Comparison of ENCODE assay signal across 17 cellular contexts in genomic region chr5:102668220-102668930, GRCh38.
A peak's percentile ranks its signal among the peaks of the same experiment; 100 is the strongest.
DNase-seq lines count a peak whose midpoint lies in the region; ATAC-seq and TF ChIP-seq lines count a peak whose summit lies in the region.
"Had no signal": no experiment of that assay in that cellular context is flagged by ENCODE, and none has a peak within 500 bp of the region (broad histone marks: within the 10 kb centered on the region; RNA-seq: fewer than 3 reads in every experiment).

No MANE protein-coding gene starts in this region.

- no peaks in the 10 kb centered on the region for H3K4me1 ChIP-seq in lower lobe of right lung

- no peak for TF ChIP-seq CTCF in lower lobe of right lung (IDR thresholded peaks at IDR 0.05)

- no peak overlapping the region for H3K4me3 ChIP-seq in lower lobe of right lung
- H3K4me3 ChIP-seq: thyroid gland had no signal

- intact Hi-C loops in lower lobe of right lung (cut with DNase I) (no loop called here), head of caudate nucleus (cut with DNase I) (no loop called here), Right ventricle myocardium superior (cut with DNase I) (loop anchor here (5.0 kb wide), 1 partner anchor 81 kb away; no protein-coding TSS in a partner anchor)

- DNase-seq in DMS79 (lab: John Stamatoyannopoulos, UW) (peak; percentile 69), NCI-H1436 (lab: John Stamatoyannopoulos, UW) (peak; percentile 76), NCI-H774 (lab: John Stamatoyannopoulos, UW) (peak; percentile 82), lower lobe of right lung (no peak), AG08395 (ENCODE audit: low spot score) (no peak), SW480 (ENCODE audit: low spot score) (no peak), head of caudate nucleus (no peak), Right ventricle myocardium superior (no peak)
- DNase-seq: activated CD4-positive, alpha-beta T cell treated with anti-CD3 and anti-CD28 coated beads for 4 hours; activated naive CD8-positive, alpha-beta T cell treated with anti-CD3 and anti-CD28 coated beads for 36 hours; activated T-cell treated with anti-CD3 and anti-CD28 coated beads, Interleukin-2, amount 50 U/mL, for 1 hour; central memory CD4-positive, alpha-beta T cell; glutamatergic neuron; naive B cell; NCI-H1694; thyroid gland had no signal

- H3K27me3 ChIP-seq in lower lobe of right lung (ENCODE audit: low read depth): no peaks in the 10 kb centered on the region
- H3K27me3 ChIP-seq: thyroid gland had no signal

- H3K36me3 ChIP-seq in lower lobe of right lung: no peaks in the 10 kb centered on the region
- H3K36me3 ChIP-seq: thyroid gland had no signal

- no peaks in the 10 kb centered on the region for H3K9me3 ChIP-seq in lower lobe of right lung
- H3K9me3 ChIP-seq: thyroid gland had no signal

- peak; percentile 63 to 71 for ATAC-seq in lower lobe of right lung
- no peak for ATAC-seq in Right ventricle myocardium superior (ENCODE audit: poor library complexity)
- ATAC-seq: HepG2 had no signal

- no peak overlapping the region for H3K27ac ChIP-seq in lower lobe of right lung
- H3K27ac ChIP-seq: thyroid gland had no signal

Comparison
In these comparisons a context has a peak if more than half of its experiments do, and no peak if none do; other contexts are left out.
1. DNase-seq: peak in DMS79 (single experiment), NCI-H1436 (single experiment) and NCI-H774 (single experiment); none in lower lobe of right lung (single experiment), AG08395 (single experiment), SW480 (single experiment), head of caudate nucleus (0 of 42) and Right ventricle myocardium superior (single experiment).